ENCODE assay signal across 1 cellular context in the genomic region with DNA sequence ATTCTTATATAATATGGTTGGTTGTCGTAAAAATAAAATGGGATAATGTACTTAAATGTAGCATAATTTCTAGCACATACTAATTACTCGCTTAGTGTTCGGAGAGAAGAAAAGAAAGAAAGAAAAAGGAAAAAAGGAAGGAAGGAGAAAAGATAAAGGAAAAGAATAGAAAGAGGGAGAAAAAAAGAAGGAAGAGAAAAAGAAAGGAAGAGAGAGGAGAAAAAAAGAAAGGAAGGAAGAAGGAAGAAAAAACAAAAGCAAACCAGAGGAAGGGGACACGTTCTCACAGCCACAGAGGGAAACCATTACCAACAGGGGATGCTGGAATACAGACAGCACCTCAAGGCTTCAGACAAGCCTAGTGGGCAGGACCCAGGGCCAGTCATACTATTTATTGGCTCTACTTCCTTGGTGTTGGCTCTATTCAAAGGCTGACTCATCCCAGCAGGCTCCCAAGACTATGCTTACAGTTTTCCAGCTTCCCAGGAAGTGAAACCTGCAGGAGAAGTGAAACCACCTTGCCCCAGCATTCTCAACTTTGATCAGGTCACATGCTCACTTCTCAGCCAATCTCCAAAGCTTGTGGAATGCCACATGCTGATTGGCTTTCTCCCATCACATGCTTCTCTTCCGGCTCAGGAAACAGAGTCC.
A peak's percentile ranks its signal among the peaks of the same experiment; 100 is the strongest.
TF ChIP-seq lines count a peak whose summit lies in the region.

No MANE protein-coding gene starts in this region.

TF ChIP-seq in HCT116, 20 proteins besides CTCF, POLR2A, EP300 and RAD21 (continued from another document):
- TF ChIP-seq, protein P1, sequence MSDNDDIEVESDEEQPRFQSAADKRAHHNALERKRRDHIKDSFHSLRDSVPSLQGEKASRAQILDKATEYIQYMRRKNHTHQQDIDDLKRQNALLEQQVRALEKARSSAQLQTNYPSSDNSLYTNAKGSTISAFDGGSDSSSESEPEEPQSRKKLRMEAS (IDR thresholded peaks at IDR 0.05), result peak; percentile 44
- TF ChIP-seq ELF1 (IDR thresholded peaks at IDR 0.05; ENCODE audit: borderline replicate concordance, low read depth), result peak; percentile 50
